Comparison of ENCODE assay signal across 8 cellular contexts in the genomic region with DNA sequence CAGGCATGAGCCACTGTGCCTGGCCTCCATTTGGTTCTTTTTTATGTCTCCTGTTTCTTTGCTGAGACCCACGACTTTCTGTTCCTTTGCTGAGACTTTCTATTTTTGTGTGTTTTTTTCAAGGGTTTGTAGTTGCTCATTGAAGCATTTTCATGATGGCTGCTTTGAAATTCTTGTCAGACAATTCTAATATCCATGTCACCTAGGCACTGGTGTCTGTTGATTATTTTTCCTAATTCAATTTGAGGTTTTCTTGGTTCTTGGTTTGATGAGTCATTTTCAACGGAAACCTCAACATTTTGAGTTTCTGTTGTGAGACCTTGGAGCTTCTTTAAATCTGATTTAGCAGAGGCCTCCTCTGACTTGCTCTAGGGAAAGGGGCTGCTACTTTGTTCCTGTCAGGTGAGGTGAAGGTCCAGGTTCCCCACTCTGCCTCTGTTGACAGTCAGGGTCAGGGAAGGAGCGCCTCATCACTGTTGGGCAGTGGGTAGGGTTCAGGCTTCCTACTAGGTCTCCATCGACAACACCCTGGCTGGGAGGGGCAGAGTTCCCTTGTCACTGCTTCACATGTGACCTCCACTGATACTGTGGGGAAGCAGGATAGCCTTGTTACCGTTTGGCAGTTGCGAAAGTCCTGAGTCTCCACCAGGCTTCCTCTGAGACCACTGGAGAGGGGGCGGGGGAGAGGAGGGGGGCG.
DNase-seq lines count a peak whose midpoint lies in the region; ATAC-seq and TF ChIP-seq lines count a peak whose summit lies in the region.

No MANE protein-coding gene starts in this region.

- peaks cover 11% of the 10 kb centered on the region for H3K27me3 Mint-ChIP-seq in activated T-cell treated with anti-CD3 and anti-CD28 coated beads, Interleukin-2, amount 50 U/mL, for 72 hours (ENCODE audit: low read depth)

- H3K9me3 ChIP-seq in left ventricle myocardium inferior (replicated peaks), result peaks cover 17% of the 10 kb centered on the region

- H3K4me3 ChIP-seq in left ventricle myocardium inferior, result no peak overlapping the region

- no peaks in the 10 kb centered on the region for H3K27me3 ChIP-seq in left ventricle myocardium inferior (ENCODE audit: low read depth)

- peaks cover 49% of the 10 kb centered on the region for H3K4me1 Mint-ChIP-seq in activated T-cell treated with anti-CD3 and anti-CD28 coated beads, Interleukin-2, amount 50 U/mL, for 72 hours (ENCODE audit: low read depth)

- intact Hi-C loops in left ventricle myocardium inferior (cut with micrococcal nuclease), result no loop called here

- TF ChIP-seq CTCF in left ventricle myocardium inferior (IDR thresholded peaks at IDR 0.05; ENCODE audit: borderline replicate concordance), result no peak

- peak overlapping the region; percentile 68 for H3K27ac Mint-ChIP-seq in activated T-cell treated with anti-CD3 and anti-CD28 coated beads, Interleukin-2, amount 50 U/mL, for 72 hours

- peaks cover 3 to 9% of the 10 kb centered on the region in 2 donors for H3K36me3 Mint-ChIP-seq in activated T-cell treated with anti-CD3 and anti-CD28 coated beads, Interleukin-2, amount 50 U/mL, for 72 hours (ENCODE audit: insufficient read depth in 2 of 2)

- peak; percentile 60 for ATAC-seq in GM21737 (IDR thresholded peaks at IDR 0.05; ENCODE audit: unreplicated experiment)
- ATAC-seq in activated T-cell treated with anti-CD3 and anti-CD28 coated beads, Interleukin-2, amount 50 U/mL, for 72 hours (replicated peaks in 1 of 2), result peak; percentile 58 to 69
- ATAC-seq in HG03520 (IDR thresholded peaks at IDR 0.05; ENCODE audit: unreplicated experiment), result no peak

- H3K9me3 Mint-ChIP-seq in activated T-cell treated with anti-CD3 and anti-CD28 coated beads, Interleukin-2, amount 50 U/mL, for 72 hours, result no peaks in the 10 kb centered on the region

- peak overlapping the region; percentile 66 to 70 for H3K4me3 Mint-ChIP-seq in activated T-cell treated with anti-CD3 and anti-CD28 coated beads, Interleukin-2, amount 50 U/mL, for 72 hours

- DNase-seq in AG08395 (ENCODE audit: low spot score), result peak; percentile 54
- DNase-seq in OCI-M1 (lab: John Stamatoyannopoulos, UW), result peak; percentile 98
- peak; percentile 16 to 29 for DNase-seq in activated T-cell treated with anti-CD3 and anti-CD28 coated beads, Interleukin-2, amount 50 U/mL, for 72 hours
- DNase-seq in left ventricle myocardium inferior, result peak; percentile 35
- peak; percentile 20 to 33 for DNase-seq in stimulated activated CD4-positive, alpha-beta T cell treated with anti-CD3 and anti-CD28 coated beads, Interleukin-15, amount 100 ng/mL, for 48 hours (ENCODE audit: low read depth in 2 of 2)
- DNase-seq in NCI-H345 treated with DMSO at 0.1 percent for 48 hours (lab: John Stamatoyannopoulos, UW; ENCODE audit: unreplicated experiment), result no peak

- peaks cover 19% of the 10 kb centered on the region for H3K4me1 ChIP-seq in left ventricle myocardium inferior

- H3K27ac ChIP-seq in left ventricle myocardium inferior (replicated peaks), result peak overlapping the region; percentile 52

- H3K36me3 ChIP-seq in left ventricle myocardium inferior, result no peaks in the 10 kb centered on the region
